ENCODE assay signal across 18 cellular contexts in the genomic region with DNA sequence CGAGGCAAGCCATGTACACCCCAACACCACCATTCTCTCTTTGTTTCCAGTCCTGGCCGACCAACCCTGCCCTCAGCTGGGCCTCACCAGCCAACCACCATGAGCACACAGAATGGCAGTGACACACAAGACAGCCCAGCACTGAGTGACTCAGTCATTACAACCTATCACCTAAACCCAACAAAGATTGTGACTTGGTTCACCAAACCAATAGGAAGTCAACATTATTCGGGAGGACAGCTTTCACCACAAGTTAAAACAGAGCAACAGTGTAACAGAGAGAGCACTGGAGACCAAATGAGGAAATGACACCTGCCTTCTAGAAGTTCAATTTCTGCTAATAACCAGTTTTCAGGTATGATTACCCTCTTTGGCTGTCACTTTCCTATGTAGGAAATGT.
A peak's percentile ranks its signal among the peaks of the same experiment; 100 is the strongest.
DNase-seq lines count a peak whose midpoint lies in the region; ATAC-seq and TF ChIP-seq lines count a peak whose summit lies in the region.
"Had no signal": no experiment of that assay in that cellular context is flagged by ENCODE, and none has a peak within 500 bp of the region (broad histone marks: within the 10 kb centered on the region; RNA-seq: fewer than 3 reads in every experiment).

No MANE protein-coding gene starts in this region.

- H3K27me3 ChIP-seq in ascending aorta = no peaks in the 10 kb centered on the region
- H3K27me3 ChIP-seq: suprapubic skin had no signal

- TF ChIP-seq CTCF in ascending aorta (IDR thresholded peaks at IDR 0.05) = no peak

- intact Hi-C loops in activated CD4-positive, alpha-beta memory T cell treated with anti-CD3 and anti-CD28 coated beads for 36 hours (cut with micrococcal nuclease) = no loop called here
- intact Hi-C loops in ascending aorta (cut with DNase I) = no loop called here

- H3K27ac ChIP-seq in ascending aorta = no peak overlapping the region
- H3K27ac ChIP-seq: suprapubic skin had no signal

- H3K4me1 ChIP-seq in ascending aorta = no peaks in the 10 kb centered on the region
- H3K4me1 ChIP-seq: suprapubic skin had no signal

- H3K9me3 Mint-ChIP-seq in activated CD4-positive, alpha-beta memory T cell treated with anti-CD3 and anti-CD28 coated beads for 36 hours = no peaks in the 10 kb centered on the region
- no peaks in the 10 kb centered on the region for H3K9me3 Mint-ChIP-seq in activated CD4-positive, alpha-beta memory T cell treated with anti-CD3 and anti-CD28 coated beads, Interleukin-2, amount 10 ng/mL, durations not matched to agents 7 days and 5 days
- no peaks in the 10 kb centered on the region for H3K9me3 Mint-ChIP-seq in activated naive CD8-positive, alpha-beta T cell treated with anti-CD3 and anti-CD28 coated beads, Interleukin-2, amount 50 U/mL, for 24 hours
- H3K9me3 Mint-ChIP-seq in stimulated activated naive CD8-positive, alpha-beta T cell treated with anti-CD3 and anti-CD28 coated beads, Interleukin-15, amount 100 ng/mL, for 72 hours = peaks cover 0 to 4% of the 10 kb centered on the region in 2 donors

- no peaks in the 10 kb centered on the region for H3K9me3 ChIP-seq in ascending aorta
- H3K9me3 ChIP-seq: suprapubic skin had no signal

- POLR2A ChIA-PET in activated CD4-positive, alpha-beta memory T cell treated with anti-CD3 and anti-CD28 coated beads for 36 hours (lab: Charles Lee) = no interaction called here
- POLR2A ChIA-PET in activated CD4-positive, alpha-beta memory T cell treated with anti-CD3 and anti-CD28 coated beads, Interleukin-2, amount 10 ng/mL, durations not matched to agents 7 days and 5 days (lab: Charles Lee) = no interaction called here

- H3K27me3 Mint-ChIP-seq in activated CD4-positive, alpha-beta memory T cell treated with anti-CD3 and anti-CD28 coated beads for 36 hours = no peaks in the 10 kb centered on the region
- no peaks in the 10 kb centered on the region for H3K27me3 Mint-ChIP-seq in activated CD4-positive, alpha-beta memory T cell treated with anti-CD3 and anti-CD28 coated beads, Interleukin-2, amount 10 ng/mL, durations not matched to agents 7 days and 5 days
- no peaks in the 10 kb centered on the region for H3K27me3 Mint-ChIP-seq in activated naive CD8-positive, alpha-beta T cell treated with anti-CD3 and anti-CD28 coated beads, Interleukin-2, amount 50 U/mL, for 24 hours
- H3K27me3 Mint-ChIP-seq in stimulated activated naive CD8-positive, alpha-beta T cell treated with anti-CD3 and anti-CD28 coated beads, Interleukin-15, amount 100 ng/mL, for 72 hours = no peaks in the 10 kb centered on the region
- H3K27me3 Mint-ChIP-seq: CD4-positive, alpha-beta memory T cell; naive B cell had no signal

- no peaks in the 10 kb centered on the region for H3K36me3 ChIP-seq in ascending aorta

- H3K4me3 Mint-ChIP-seq in activated CD4-positive, alpha-beta memory T cell treated with anti-CD3 and anti-CD28 coated beads for 36 hours = no peak overlapping the region
- no peak overlapping the region for H3K4me3 Mint-ChIP-seq in activated CD4-positive, alpha-beta memory T cell treated with anti-CD3 and anti-CD28 coated beads, Interleukin-2, amount 10 ng/mL, durations not matched to agents 7 days and 5 days
- H3K4me3 Mint-ChIP-seq in activated naive CD8-positive, alpha-beta T cell treated with anti-CD3 and anti-CD28 coated beads, Interleukin-2, amount 50 U/mL, for 24 hours = no peak overlapping the region
- no peak overlapping the region for H3K4me3 Mint-ChIP-seq in stimulated activated naive CD8-positive, alpha-beta T cell treated with anti-CD3 and anti-CD28 coated beads, Interleukin-15, amount 100 ng/mL, for 72 hours
- H3K4me3 Mint-ChIP-seq: CD4-positive, alpha-beta memory T cell; endodermal cell had no signal

- CTCF ChIA-PET in activated CD4-positive, alpha-beta memory T cell treated with anti-CD3 and anti-CD28 coated beads for 36 hours (lab: Charles Lee) = no interaction called here
- CTCF ChIA-PET in activated CD4-positive, alpha-beta memory T cell treated with anti-CD3 and anti-CD28 coated beads, Interleukin-2, amount 10 ng/mL, durations not matched to agents 7 days and 5 days (lab: Charles Lee) = no interaction called here

- no peaks in the 10 kb centered on the region for H3K36me3 Mint-ChIP-seq in activated CD4-positive, alpha-beta memory T cell treated with anti-CD3 and anti-CD28 coated beads for 36 hours
- no peaks in the 10 kb centered on the region for H3K36me3 Mint-ChIP-seq in activated CD4-positive, alpha-beta memory T cell treated with anti-CD3 and anti-CD28 coated beads, Interleukin-2, amount 10 ng/mL, durations not matched to agents 7 days and 5 days (ENCODE audit: low read depth)
- peaks cover 7% of the 10 kb centered on the region for H3K36me3 Mint-ChIP-seq in activated naive CD8-positive, alpha-beta T cell treated with anti-CD3 and anti-CD28 coated beads, Interleukin-2, amount 50 U/mL, for 24 hours (ENCODE audit: low read depth)

- H3K4me1 Mint-ChIP-seq in activated CD4-positive, alpha-beta memory T cell treated with anti-CD3 and anti-CD28 coated beads for 36 hours (ENCODE audit: low read depth) = no peaks in the 10 kb centered on the region
- H3K4me1 Mint-ChIP-seq in activated CD4-positive, alpha-beta memory T cell treated with anti-CD3 and anti-CD28 coated beads, Interleukin-2, amount 10 ng/mL, durations not matched to agents 7 days and 5 days = peaks cover 8% of the 10 kb centered on the region
- H3K4me1 Mint-ChIP-seq in activated naive CD8-positive, alpha-beta T cell treated with anti-CD3 and anti-CD28 coated beads, Interleukin-2, amount 50 U/mL, for 24 hours = peaks cover 6% of the 10 kb centered on the region
- H3K4me1 Mint-ChIP-seq in stimulated activated naive CD8-positive, alpha-beta T cell treated with anti-CD3 and anti-CD28 coated beads, Interleukin-15, amount 100 ng/mL, for 72 hours = peaks cover 4% of the 10 kb centered on the region
- H3K4me1 Mint-ChIP-seq: CD4-positive, alpha-beta memory T cell had no signal

- DNase-seq in activated CD4-positive, alpha-beta memory T cell treated with anti-CD3 and anti-CD28 coated beads for 36 hours = peak; percentile 10
- no peak for DNase-seq in activated CD4-positive, alpha-beta memory T cell treated with anti-CD3 and anti-CD28 coated beads, Interleukin-2, amount 10 ng/mL, durations not matched to agents 7 days and 5 days
- no peak for DNase-seq in activated naive CD8-positive, alpha-beta T cell treated with anti-CD3 and anti-CD28 coated beads, Interleukin-2, amount 50 U/mL, for 24 hours
- DNase-seq in stimulated activated naive CD8-positive, alpha-beta T cell treated with anti-CD3 and anti-CD28 coated beads, Interleukin-15, amount 100 ng/mL, for 72 hours = no peak
- DNase-seq in ascending aorta (ENCODE audit: low spot score in 2 of 2) (no peak), SIG-M5 (lab: John Stamatoyannopoulos, UW) (no peak)
- DNase-seq: activated CD4-positive, CD25-positive, alpha-beta regulatory T cell; activated T-cell treated with anti-CD3 and anti-CD28 coated beads for 4 hours; caudate nucleus; CD4-positive, alpha-beta memory T cell; endodermal cell; left ventricle myocardium superior; naive B cell; NCI-H2029; NCI-H526 treated with DMSO at 0.1 percent for 48 hours had no signal

- ATAC-seq in HG02973 (IDR thresholded peaks at IDR 0.05; ENCODE audit: unreplicated experiment) = peak; percentile 44
- peak; percentile 72 for ATAC-seq in activated naive CD8-positive, alpha-beta T cell treated with anti-CD3 and anti-CD28 coated beads, Interleukin-2, amount 50 U/mL, for 24 hours
- peak; percentile 70 for ATAC-seq in stimulated activated naive CD8-positive, alpha-beta T cell treated with anti-CD3 and anti-CD28 coated beads, Interleukin-15, amount 100 ng/mL, for 72 hours
- no peak for ATAC-seq in GM18907 (IDR thresholded peaks at IDR 0.05; ENCODE audit: unreplicated experiment)
- ATAC-seq: left ventricle myocardium superior had no signal

- H3K27ac Mint-ChIP-seq in activated CD4-positive, alpha-beta memory T cell treated with anti-CD3 and anti-CD28 coated beads for 36 hours = no peak overlapping the region
- H3K27ac Mint-ChIP-seq in activated CD4-positive, alpha-beta memory T cell treated with anti-CD3 and anti-CD28 coated beads, Interleukin-2, amount 10 ng/mL, durations not matched to agents 7 days and 5 days = no peak overlapping the region
- H3K27ac Mint-ChIP-seq in activated naive CD8-positive, alpha-beta T cell treated with anti-CD3 and anti-CD28 coated beads, Interleukin-2, amount 50 U/mL, for 24 hours = no peak overlapping the region
- H3K27ac Mint-ChIP-seq in stimulated activated naive CD8-positive, alpha-beta T cell treated with anti-CD3 and anti-CD28 coated beads, Interleukin-15, amount 100 ng/mL, for 72 hours = no peak overlapping the region
- H3K27ac Mint-ChIP-seq: endodermal cell had no signal

- H3K4me3 ChIP-seq in ascending aorta = no peak overlapping the region
- H3K4me3 ChIP-seq: suprapubic skin had no signal
